Comparison of ENCODE assay signal across 11 cellular contexts in the genomic region with DNA sequence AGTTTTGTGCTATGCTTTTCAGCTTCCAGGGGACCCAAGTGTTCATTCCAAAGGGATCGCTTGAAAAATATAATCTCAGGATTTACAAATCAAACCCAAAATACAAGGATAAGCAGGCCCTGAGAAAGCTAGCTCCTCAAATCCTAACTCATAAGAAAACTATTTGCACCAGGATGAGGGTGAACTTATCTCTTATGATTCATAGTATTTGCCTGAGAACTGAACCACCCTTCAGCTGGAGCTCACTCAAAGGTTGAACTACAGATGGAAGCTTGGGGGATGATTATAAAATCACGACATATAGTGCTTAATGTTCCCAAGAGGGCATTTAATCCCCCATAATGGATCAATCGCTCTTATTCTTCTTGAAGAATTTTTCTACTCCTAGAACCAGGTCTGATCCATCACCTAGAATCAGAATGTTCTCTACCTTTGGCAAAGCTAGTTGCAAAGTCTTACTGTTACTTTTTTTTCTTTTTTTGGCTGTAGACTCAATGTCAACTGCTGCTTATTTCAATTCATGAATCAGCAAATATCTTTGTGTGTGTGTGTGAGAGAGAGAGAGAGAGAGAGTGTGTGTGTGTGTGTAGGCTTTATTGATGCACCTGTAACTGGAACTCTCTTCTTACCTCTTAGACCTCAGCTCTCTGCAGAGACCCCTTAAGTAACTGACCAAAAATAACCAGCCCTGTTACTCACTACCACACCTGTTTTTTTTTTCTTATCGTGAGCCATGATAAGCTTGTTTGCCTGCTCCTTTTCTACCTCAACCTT. TPM values are rescaled to one million over a fixed set of nuclear protein-coding genes. Genes with fewer than 3 reads are reported as not detected.
DNase-seq lines count a peak whose midpoint lies in the region; ATAC-seq, FAIRE-seq and TF ChIP-seq lines count a peak whose summit lies in the region.
"Had no signal": no experiment of that assay in that cellular context is flagged by ENCODE, and none has a peak within 500 bp of the region (broad histone marks: within the 10 kb centered on the region; RNA-seq: fewer than 3 reads in every experiment).

No MANE protein-coding gene starts in this region.

- TF ChIP-seq EP300 in K562 (IDR thresholded peaks at IDR 0.05; ENCODE audit: low read length) = no peak

- H3K36me3 ChIP-seq in BJ (ENCODE audit: control insufficient read depth, insufficient read depth, low read length) = no peaks in the 10 kb centered on the region
- H3K36me3 ChIP-seq in KOPT-K1 (ENCODE audit: insufficient read depth, low read length) = no peaks in the 10 kb centered on the region
- no peaks in the 10 kb centered on the region for H3K36me3 ChIP-seq in K562 (ENCODE audit: control insufficient read depth, insufficient read depth, low read length)

- no peaks in the 10 kb centered on the region for H3K79me2 ChIP-seq in K562 (ENCODE audit: control insufficient read depth, insufficient read depth, low read length)

- no peaks in the 10 kb centered on the region for H3K4me1 ChIP-seq in K562 (replicated peaks in 1 of 2; ENCODE audit: control insufficient read depth in 2 of 2, insufficient read depth in 2 of 2, low read length in 2 of 2)

- WGBS in K562 (ENCODE audit: insufficient coverage, low coverage, missing lambda C conversion rate) = 0% methylated on average over 3 of the region's 4 CpGs

- H3K4me3 Mint-ChIP-seq in naive thymus-derived CD8-positive, alpha-beta T cell = peak overlapping the region; percentile 84 to 96 (median 90)
- H3K4me3 Mint-ChIP-seq: nephron progenitor cell had no signal

- peaks cover 9 to 45% (median 35%) of the 10 kb centered on the region in 3 donors for H3K36me3 Mint-ChIP-seq in naive thymus-derived CD8-positive, alpha-beta T cell

- CTCF ChIA-PET in BJ (lab: Yijun Ruan, JAX) (interaction anchor here (0.6 kb wide), 1 partner anchor 40 kb away, joined by 3 read pairs; no protein-coding TSS in a partner anchor), K562 (lab: Yijun Ruan, JAX; ENCODE audit: low intra/inter-chr PET ratio) (no interaction called here)

- H3K4me2 ChIP-seq in K562 (ENCODE audit: insufficient read depth, low read length) = no peak overlapping the region

- intact Hi-C loops in K562 (cut with micrococcal nuclease) = no loop called here

- no peaks in the 10 kb centered on the region for H4K20me1 ChIP-seq in K562 (replicated peaks; ENCODE audit: control insufficient read depth, insufficient read depth, low read length)

- H3K9me3 Mint-ChIP-seq in naive thymus-derived CD8-positive, alpha-beta T cell = peaks cover 0 to 14% (median 2%) of the 10 kb centered on the region in 9 donors

- no peak for TF ChIP-seq CTCF in BJ (IDR thresholded peaks at IDR 0.05; ENCODE audit: insufficient read depth, low read depth, low read length)
- no peak for TF ChIP-seq CTCF in K562 (IDR thresholded peaks at IDR 0.05 in 2 of 3, conservative IDR thresholded peaks at IDR 0.05 in 1 of 3; ENCODE audit: insufficient read depth in 2 of 3, low read depth in 1 of 3, low read length in 3 of 3)

- in situ Hi-C loops in K562 (cut with MboI) = no loop called here

- no peak overlapping the region for H3K9ac ChIP-seq in K562 (ENCODE audit: insufficient read depth in 1 of 2, low read depth in 2 of 2, low read length in 2 of 2)

- H3K27ac ChIP-seq in KOPT-K1 (ENCODE audit: low read depth, low read length, poor library complexity, severe bottlenecking) = peak overlapping the region; percentile 80
- H3K27ac ChIP-seq in K562 (ENCODE audit: extremely low read depth, low read depth, low read length) = no peak overlapping the region

- no TSS peak for BruUV-seq in K562 (replicated peaks; lab: Mats Ljungman, UMichigan)

- peak overlapping the region; percentile 93 to 100 (median 98) for H3K27ac Mint-ChIP-seq in naive thymus-derived CD8-positive, alpha-beta T cell
- H3K27ac Mint-ChIP-seq: nephron progenitor cell had no signal

- no peak for TF ChIP-seq RAD21 in K562 (CRISPR knock-in tag; conservative IDR thresholded peaks at IDR 0.05 in 1 of 2, IDR thresholded peaks at IDR 0.05 in 1 of 2)

- H3K27me3 Mint-ChIP-seq in naive thymus-derived CD8-positive, alpha-beta T cell = peaks cover 0 to 3% (median 0%) of the 10 kb centered on the region in 5 donors

- H3K4me3 ChIP-seq in BJ (ENCODE audit: low read depth, low read length) = no peak overlapping the region
- H3K4me3 ChIP-seq in K562 = no peak overlapping the region

- TF ChIP-seq POLR2A in K562 (conservative IDR thresholded peaks at IDR 0.05) = no peak

- H3K27me3 ChIP-seq in BJ (ENCODE audit: control insufficient read depth, insufficient read depth, low read length) = no peaks in the 10 kb centered on the region
- H3K27me3 ChIP-seq in K562 (ENCODE audit: control insufficient read depth in 2 of 2, insufficient read depth in 2 of 2, low read length in 2 of 2) = peaks cover 0 to 12% of the 10 kb centered on the region in 2 experiments; a peak in 2 of 5 replicates

- FAIRE-seq in K562 (lab: Jason Lieb, UNC) = no peak

- ATAC-seq in K562 = no peak
- peak in 1 of 2 donors; percentile 9 for ATAC-seq in naive thymus-derived CD8-positive, alpha-beta T cell

- H3K4me1 Mint-ChIP-seq in naive thymus-derived CD8-positive, alpha-beta T cell = peaks cover 39 to 97% (median 84%) of the 10 kb centered on the region in 4 donors

- no peak overlapping the region for H2AFZ ChIP-seq in K562 (ENCODE audit: low read depth, low read length)

- POLR2A ChIA-PET in BJ (lab: Charles Lee) (interaction anchor here (0.7 kb wide), 1 partner anchor 27 kb away, joined by 12 read pairs; no protein-coding TSS in a partner anchor), K562 (lab: Yijun Ruan, JAX) (no interaction called here)
- POLR2A ChIA-PET in naive thymus-derived CD8-positive, alpha-beta T cell (lab: Charles Lee) = interaction anchor here (0.6 to 20.7 kb wide), 17 partner anchors 8 to 313 kb away, joined by 3 to 593 read pairs (median 6); a partner anchor contains a TSS

- H3K9me1 ChIP-seq in K562 (ENCODE audit: control insufficient read depth, insufficient read depth, low read length) = no peaks in the 10 kb centered on the region

- H3K9me3 ChIP-seq in KOPT-K1 (ENCODE audit: insufficient read depth, low read length, poor library complexity, severe bottlenecking) = no peaks in the 10 kb centered on the region
- no peaks in the 10 kb centered on the region for H3K9me3 ChIP-seq in K562 (replicated peaks; ENCODE audit: control insufficient read depth, insufficient read depth, low read depth, low read length)

- DNase-seq in BJ (ENCODE audit: low read depth) (peak; percentile 71), K562 (ENCODE audit: extremely low read depth in 1 of 4, low spot score in 3 of 4) (no peak), NCI-H2171 (lab: John Stamatoyannopoulos, UW) (no peak), amygdala (lab: John Stamatoyannopoulos, UW) (no peak), DMS79 (lab: John Stamatoyannopoulos, UW) (no peak), D341Med (ENCODE audit: low spot score) (no peak)
- DNase-seq in naive thymus-derived CD8-positive, alpha-beta T cell = peak in 3 of 10 donors; percentile 37 to 59 (median 48)
- DNase-seq: activated CD4-positive, alpha-beta T cell treated with anti-CD3 and anti-CD28 coated beads, Interleukin-2, amount 50 U/mL, for 48 hours; NCI-H524 treated with DMSO at 0.1 percent for 48 hours; nephron progenitor cell had no signal

TF ChIP-seq in K562, 482 proteins besides CTCF, POLR2A, EP300 and RAD21 (continues in another document):
- TF ChIP-seq ZNF316 (IDR thresholded peaks at IDR 0.05) = peak; percentile 39

RNA-seq across cellular contexts. Expression of a gene that starts 44.8 kb away (rescaled TPM):
- polyA plus RNA-seq in BJ (2011; rRNA removed) = 1.6 and 2.1 TPM in 2 replicates
- 1.7 and 2.0 TPM in 2 replicates for polyA minus RNA-seq in BJ (2011; rRNA and poly(A)+ RNA removed)
- 0.07 TPM in 1 of 2 replicates, not detected in the other for total RNA-seq in K562 (2011; cell fraction: chromatin; rRNA removed; ENCODE audit: low replicate concordance)
- total RNA-seq in K562 (2011; cell fraction: nucleolus; rRNA removed) = 0.13 and 0.17 TPM in 2 replicates
- total RNA-seq in K562 (2011; cell fraction: nucleoplasm; rRNA removed) = 0.22 TPM in 1 of 2 replicates, not detected in the other
- 0.04 TPM in 1 of 2 replicates, not detected in the other for total RNA-seq in K562 (2014; rRNA removed)
- total RNA-seq in K562 (2014; rRNA removed; fragmentation: Illumina TruSeq; extraction: Trizol) = not detected in 2 replicates
- total RNA-seq in K562 (2015; rRNA removed; fragmentation: Illumina TruSeq; extraction: Trizol) = not detected in 2 replicates
- total RNA-seq in K562 (2021) = 0.11 and 0.31 TPM in 2 replicates
- 0.04 TPM in 1 of 2 replicates, not detected in the other for polyA plus RNA-seq in K562 (2011; rRNA removed)
- polyA plus RNA-seq in K562 (2011; cell fraction: cytosol; rRNA removed) = 0.01 and 0.07 TPM in 2 replicates
- polyA plus RNA-seq in K562 (2011; cell fraction: nucleus; rRNA removed) = 0.04 TPM in 1 of 2 replicates, not detected in the other
- 0.03 TPM in 2 replicates for polyA plus RNA-seq in K562 (2012)
- 0.03 and 0.04 TPM in 2 replicates for polyA plus RNA-seq in K562 (2014; fragmentation: Illumina TruSeq; extraction: Trizol)
- polyA plus RNA-seq in K562 (2014; fragmentation: Nextera tagmentation; extraction: Ambion mirVana) = not detected
- polyA plus RNA-seq in K562 (2014; rRNA removed) = 0.03 TPM in 1 of 2 replicates, not detected in the other
- 0.07 TPM in 1 of 2 replicates, not detected in the other for polyA minus RNA-seq in K562 (2011; rRNA and poly(A)+ RNA removed)
- polyA minus RNA-seq in K562 (2011; cell fraction: cytosol; rRNA and poly(A)+ RNA removed) = not detected in 2 replicates
- not detected in 2 replicates for polyA minus RNA-seq in K562 (2011; cell fraction: nucleus; rRNA and poly(A)+ RNA removed)
- total RNA-seq in naive thymus-derived CD8-positive, alpha-beta T cell = 100 to 1,000 TPM; 137 to 142 TPM
- 100 to 1,000 TPM in 2 of 3 donors, 10 to 100 TPM in 1; 52.9 to 140 (median 112) TPM for polyA plus RNA-seq in naive thymus-derived CD8-positive, alpha-beta T cell

Comparison
In these comparisons a context has a peak if more than half of its experiments do, and no peak if none do; other contexts are left out.
1. RNA of a gene that starts 44.8 kb away (polyA plus RNA-seq): 52.9 to 140 TPM in naive thymus-derived CD8-positive, alpha-beta T cell; 1.6 to 2.1 TPM in BJ and 0.01 to 0.07 TPM in K562; every median in the first group is over 10 times any median in the second.